Comparison of ENCODE assay signal across 12 cellular contexts in the genomic region with DNA sequence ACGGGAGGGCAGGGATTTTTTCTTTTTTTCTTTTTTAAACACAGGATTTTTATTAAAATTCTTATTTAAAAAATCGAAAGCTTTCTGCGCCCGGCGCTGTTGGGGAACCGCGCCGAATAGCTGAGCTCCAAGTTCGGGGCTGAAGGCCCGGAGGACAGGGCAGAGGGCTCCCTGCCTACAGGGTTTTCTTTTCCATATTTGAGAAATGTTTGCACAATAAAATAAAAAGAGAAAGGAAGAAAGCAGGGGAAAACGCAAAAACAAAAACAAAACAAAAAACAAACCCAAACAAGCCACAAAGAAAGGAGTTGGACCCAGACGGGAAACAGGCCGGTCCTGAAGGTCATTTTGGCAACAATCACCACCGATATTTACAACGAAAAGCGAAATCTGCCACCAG. TPM values are rescaled to one million over a fixed set of nuclear protein-coding genes. Genes with fewer than 3 reads are reported as not detected.
DNase-seq lines count a peak whose midpoint lies in the region; ATAC-seq and TF ChIP-seq lines count a peak whose summit lies in the region.
"Had no signal": no experiment of that assay in that cellular context is flagged by ENCODE, and none has a peak within 500 bp of the region (broad histone marks: within the 10 kb centered on the region; RNA-seq: fewer than 3 reads in every experiment).

No MANE protein-coding gene starts in this region.

- CTCF ChIA-PET in CD4-positive, alpha-beta T cell (lab: Charles Lee) = no interaction called here

- no peak for TF ChIP-seq CTCF in CD4-positive, alpha-beta T cell (IDR thresholded peaks at IDR 0.05)
- TF ChIP-seq CTCF in esophagus muscularis mucosa (IDR thresholded peaks at IDR 0.05) (no peak), WERI-Rb-1 (IDR thresholded peaks at IDR 0.05; ENCODE audit: low read depth, low read length) (no peak)

- no peaks in the 10 kb centered on the region for H3K9me3 Mint-ChIP-seq in CD4-positive, alpha-beta T cell
- H3K9me3 Mint-ChIP-seq in IgD-negative memory B cell = no peaks in the 10 kb centered on the region

- H3K27me3 ChIP-seq in CD4-positive, alpha-beta T cell (ENCODE audit: control insufficient read depth, insufficient read depth, low read length) = peaks cover 92% of the 10 kb centered on the region
- H3K27me3 ChIP-seq in esophagus muscularis mucosa (peaks cover 5 to 100% (median 85%) of the 10 kb centered on the region in 4 donors), WERI-Rb-1 (ENCODE audit: insufficient read depth, low read depth, severe bottlenecking) (peaks cover 84% of the 10 kb centered on the region)

- H3K36me3 ChIP-seq in esophagus muscularis mucosa (no peaks in the 10 kb centered on the region), WERI-Rb-1 (no peaks in the 10 kb centered on the region)

- H3K36me3 Mint-ChIP-seq in CD4-positive, alpha-beta T cell (ENCODE audit: low read depth) = no peaks in the 10 kb centered on the region
- no peaks in the 10 kb centered on the region for H3K36me3 Mint-ChIP-seq in IgD-negative memory B cell

- H3K4me3 ChIP-seq in esophagus muscularis mucosa = peak overlapping the region; percentile 45 to 53 (median 46)
- no peak overlapping the region for H3K4me3 ChIP-seq in WERI-Rb-1 (ENCODE audit: low read depth, low read length)

- intact Hi-C loops in CD4-positive, alpha-beta T cell (cut with DNase I, micrococcal nuclease) = loop anchor here in 1 of 2 experiments (10.0 kb wide), 1 partner anchor 796 kb away; a partner anchor contains a TSS
- intact Hi-C loops in esophagus muscularis mucosa (cut with DNase I) = no loop called here

- H3K9me3 ChIP-seq in CD4-positive, alpha-beta T cell (ENCODE audit: control insufficient read depth, low read length) = no peaks in the 10 kb centered on the region
- H3K9me3 ChIP-seq in esophagus muscularis mucosa (no peaks in the 10 kb centered on the region), WERI-Rb-1 (ENCODE audit: severe bottlenecking) (peaks cover 38% of the 10 kb centered on the region)

- ATAC-seq in CD4-positive, alpha-beta T cell (ENCODE audit: poor library complexity) = no peak

- peak overlapping the region; percentile 51 for H3K4me3 Mint-ChIP-seq in CD4-positive, alpha-beta T cell
- H3K4me3 Mint-ChIP-seq in IgD-negative memory B cell = peak overlapping the region in 3 of 4 donors; percentile 54 to 77 (median 70)

- DNase-seq in CD4-positive, alpha-beta T cell = no peak
- no peak for DNase-seq in esophagus muscularis mucosa (ENCODE audit: extremely low spot score)
- peak; percentile 57 for DNase-seq in retina
- DNase-seq in iPS-NIHi11 (ENCODE audit: low spot score) = no peak
- DNase-seq in stimulated activated naive CD4-positive, alpha-beta T cell treated with Interleukin-2 at 50 U/mL for 16 hours (lab: John Stamatoyannopoulos, UW) = no peak
- DNase-seq in WERI-Rb-1 = no peak
- DNase-seq in activated CD4-positive, alpha-beta T cell treated with anti-CD3 and anti-CD28 coated beads, Interleukin-2, amount 50 U/mL, for 48 hours = no peak
- DNase-seq: Calu3, dermis blood vessel endothelial cell, NCI-H1417, NCI-H774 had no signal

- POLR2A ChIA-PET in CD4-positive, alpha-beta T cell (lab: Charles Lee) = no interaction called here

- no peak overlapping the region for H3K27ac Mint-ChIP-seq in CD4-positive, alpha-beta T cell
- H3K27ac Mint-ChIP-seq in IgD-negative memory B cell = no peak overlapping the region

- peaks cover 71% of the 10 kb centered on the region for H3K4me1 Mint-ChIP-seq in CD4-positive, alpha-beta T cell (ENCODE audit: low read depth)
- peaks cover 8 to 20% (median 20%) of the 10 kb centered on the region in 3 donors for H3K4me1 Mint-ChIP-seq in IgD-negative memory B cell

- H3K27me3 Mint-ChIP-seq in CD4-positive, alpha-beta T cell = peaks cover 91% of the 10 kb centered on the region
- H3K27me3 Mint-ChIP-seq in IgD-negative memory B cell = peaks cover 57% of the 10 kb centered on the region

- H3K4me1 ChIP-seq in esophagus muscularis mucosa = peaks cover 62 to 80% (median 76%) of the 10 kb centered on the region in 4 donors

- no peak overlapping the region for H3K27ac ChIP-seq in CD4-positive, alpha-beta T cell (ENCODE audit: low read depth, low read length)
- H3K27ac ChIP-seq in esophagus muscularis mucosa (replicated peaks in 1 of 4) = no peak overlapping the region
- H3K27ac ChIP-seq in WERI-Rb-1 = no peak overlapping the region

- 46% methylated on average over 16 of the region's 16 CpGs for WGBS in esophagus muscularis mucosa

- no peak for TF ChIP-seq EP300 in esophagus muscularis mucosa (IDR thresholded peaks at IDR 0.05)

- no peak for TF ChIP-seq POLR2A in esophagus muscularis mucosa (IDR thresholded peaks at IDR 0.05; ENCODE audit: low read depth)

RNA-seq across cellular contexts. Expression of a gene that starts 2.9 kb away (rescaled TPM):
- not detected for total RNA-seq in CD4-positive, alpha-beta T cell
- not detected for polyA plus RNA-seq in IgD-negative memory B cell
- not detected for total RNA-seq in esophagus muscularis mucosa
- total RNA-seq: Calu3, dermis blood vessel endothelial cell had no signal
